21 cellular contexts compared by ENCODE assay signal in the genomic region with DNA sequence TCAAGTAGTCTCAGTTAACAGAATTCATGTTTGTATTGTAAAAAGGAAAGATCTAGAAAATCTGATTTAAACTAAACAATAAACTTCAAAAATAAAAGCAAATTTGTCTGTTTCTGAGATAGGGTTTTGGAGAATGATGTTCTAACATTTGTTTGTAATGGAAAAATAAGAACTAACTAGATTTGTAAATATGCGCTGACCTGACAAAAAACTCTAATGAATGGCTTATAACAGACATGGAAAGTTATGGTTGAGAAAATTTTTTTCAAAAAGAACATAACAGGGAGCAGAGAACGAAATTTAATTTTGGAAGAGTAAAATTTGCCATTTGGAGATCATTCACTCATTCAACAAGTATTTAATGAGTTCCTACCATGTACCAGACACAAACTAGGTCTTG.
"Had no signal": no experiment of that assay in that cellular context is flagged by ENCODE, and none has a peak within 500 bp of the region (broad histone marks: within the 10 kb centered on the region; RNA-seq: fewer than 3 reads in every experiment).

No MANE protein-coding gene starts in this region.

- H3K4me1 ChIP-seq: thyroid gland, upper lobe of right lung had no signal

- H3K27me3 ChIP-seq: heart left ventricle, thyroid gland, upper lobe of right lung had no signal

- H3K4me1 Mint-ChIP-seq: activated naive CD8-positive, alpha-beta T cell treated with anti-CD3 and anti-CD28 coated beads, Interleukin-2, amount 50 U/mL, for 24 hours; memory B cell had no signal

- H3K36me3 ChIP-seq: heart left ventricle, thyroid gland, upper lobe of right lung had no signal

- H3K27ac ChIP-seq: heart left ventricle, thyroid gland, upper lobe of right lung had no signal

- H3K9me3 ChIP-seq: thyroid gland, upper lobe of right lung had no signal

- H3K36me3 Mint-ChIP-seq: brain, memory B cell had no signal

- ATAC-seq: activated CD8-positive, alpha-beta T cell treated with anti-CD3 and anti-CD28 coated beads, Interleukin-2, amount 10 ng/mL, durations not matched to agents 7 days and 5 days; activated naive CD8-positive, alpha-beta T cell treated with anti-CD3 and anti-CD28 coated beads, Interleukin-2, amount 50 U/mL, for 24 hours; heart left ventricle; upper lobe of right lung had no signal

- H3K27ac Mint-ChIP-seq: activated CD8-positive, alpha-beta T cell treated with anti-CD3 and anti-CD28 coated beads, Interleukin-2, amount 10 ng/mL, durations not matched to agents 7 days and 5 days; activated naive CD8-positive, alpha-beta T cell treated with anti-CD3 and anti-CD28 coated beads, Interleukin-2, amount 50 U/mL, for 24 hours; activated T-helper 1 cell treated with anti-CD3 and anti-CD28 coated beads, Interleukin-12 subunit alpha, Interleukin-12 subunit beta, Interleukin-2, Interleukin-4 antibody, amounts not matched to agents 30 ng/mL and 10 ng/mL and 1 ng/mL, durations not matched to agents 14 hours and 24 hours and 36 hours; brain; memory B cell; stimulated activated naive CD8-positive, alpha-beta T cell treated with anti-CD3 and anti-CD28 coated beads, Interleukin-15, Interleukin-2, amounts not matched to agents 100 ng/mL and 50 ng/mL, for 24 hours had no signal

- H3K4me3 Mint-ChIP-seq: activated CD8-positive, alpha-beta T cell treated with anti-CD3 and anti-CD28 coated beads, Interleukin-2, amount 10 ng/mL, durations not matched to agents 7 days and 5 days; activated naive CD8-positive, alpha-beta T cell treated with anti-CD3 and anti-CD28 coated beads, Interleukin-2, amount 50 U/mL, for 24 hours; activated T-helper 1 cell treated with anti-CD3 and anti-CD28 coated beads, Interleukin-12 subunit alpha, Interleukin-12 subunit beta, Interleukin-2, Interleukin-4 antibody, amounts not matched to agents 30 ng/mL and 10 ng/mL and 1 ng/mL, durations not matched to agents 14 hours and 24 hours and 36 hours; brain; memory B cell; stimulated activated naive CD8-positive, alpha-beta T cell treated with anti-CD3 and anti-CD28 coated beads, Interleukin-15, Interleukin-2, amounts not matched to agents 100 ng/mL and 50 ng/mL, for 24 hours had no signal

- H3K27me3 Mint-ChIP-seq: activated naive CD8-positive, alpha-beta T cell treated with anti-CD3 and anti-CD28 coated beads, Interleukin-2, amount 50 U/mL, for 24 hours; memory B cell; stimulated activated naive CD8-positive, alpha-beta T cell treated with anti-CD3 and anti-CD28 coated beads, Interleukin-15, Interleukin-2, amounts not matched to agents 100 ng/mL and 50 ng/mL, for 24 hours had no signal

- H3K4me3 ChIP-seq: heart left ventricle, thyroid gland, upper lobe of right lung had no signal

- FAIRE-seq: islet of Langerhans had no signal

- DNase-seq: activated CD4-positive, alpha-beta T cell treated with anti-CD3 and anti-CD28 coated beads for 1 hour; activated CD4-positive, alpha-beta T cell treated with anti-CD3 and anti-CD28 coated beads, Interleukin-2, amount 50 U/mL, for 1 hour; activated CD8-positive, alpha-beta T cell treated with anti-CD3 and anti-CD28 coated beads, Interleukin-2, amount 10 ng/mL, durations not matched to agents 7 days and 5 days; activated gamma-delta T cell; activated naive CD4-positive, alpha-beta T cell treated with anti-CD3 and anti-CD28 coated beads, Interleukin-2, amount 50 U/mL, for 16 hours; activated naive CD8-positive, alpha-beta T cell treated with anti-CD3 and anti-CD28 coated beads, Interleukin-2, amount 50 U/mL, for 24 hours; anterior cingulate cortex; caudate nucleus; effector memory CD4-positive, alpha-beta T cell; heart left ventricle; nucleus accumbens; stimulated activated CD4-positive, alpha-beta T cell treated with anti-CD3 and anti-CD28 coated beads, Interleukin-4, amount 100 ng/mL, for 24 hours; substantia nigra; T-helper 9 cell; thyroid gland; upper lobe of right lung had no signal
